Comparison of ENCODE assay signal across 8 cellular contexts in the genomic region with DNA sequence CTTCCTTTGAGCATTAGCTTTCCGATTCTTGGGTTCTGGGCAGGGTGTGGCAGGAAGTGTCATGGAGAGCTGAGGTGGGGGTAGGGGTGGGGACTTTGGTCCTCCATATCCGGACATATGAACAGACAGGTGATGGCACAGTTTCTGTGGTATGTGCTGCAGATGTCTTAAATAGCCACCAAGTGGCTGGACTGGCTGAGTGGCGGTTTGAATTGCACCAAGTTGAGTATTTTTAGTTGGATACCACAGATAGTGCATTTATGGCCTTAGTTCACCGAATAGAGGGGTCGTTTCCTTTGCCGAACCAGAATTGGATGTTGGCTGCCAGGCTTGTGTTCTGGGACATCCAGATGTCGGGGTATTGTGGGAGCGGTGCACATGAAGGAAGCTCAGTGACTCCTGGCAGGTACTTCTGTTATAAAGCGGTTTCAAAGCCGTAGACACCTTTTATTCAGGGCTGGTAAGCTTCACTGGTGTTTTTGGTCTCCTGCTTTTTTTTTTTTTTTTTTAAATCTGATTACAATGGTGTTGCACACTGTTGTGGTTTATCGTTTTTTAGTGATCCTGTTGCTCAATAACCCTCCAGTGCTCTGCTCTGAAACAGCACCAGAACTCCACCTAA. TPM values are rescaled to one million over a fixed set of nuclear protein-coding genes. Genes with fewer than 3 reads are reported as not detected.
DNase-seq lines count a peak whose midpoint lies in the region; ATAC-seq and TF ChIP-seq lines count a peak whose summit lies in the region.

No MANE protein-coding gene starts in this region.

- WGBS in trophoblast cell (ENCODE audit: extremely low coverage, insufficient coverage, insufficient read length), result no CpG with 5 or more reads among the region's 11 CpGs
- 88 to 95% (median 92%) methylated on average over 11 of the region's 11 CpGs for WGBS in ovary, 3 donors

- no peak overlapping the region for H3K23ac ChIP-seq in trophoblast cell (ENCODE audit: low read length)

- no peak overlapping the region for H3K4ac ChIP-seq in trophoblast cell (ENCODE audit: low read depth, low read length)

- no peak overlapping the region for H4K12ac ChIP-seq in trophoblast cell (ENCODE audit: low read depth, low read length)

- H3K27me3 ChIP-seq in trophoblast cell (ENCODE audit: insufficient read depth, low read length) (no peaks in the 10 kb centered on the region), ovary (no peaks in the 10 kb centered on the region)

- H3K4me3 Mint-ChIP-seq in activated naive CD4-positive, alpha-beta T cell treated with anti-CD3 and anti-CD28 coated beads, Interleukin-2, amount 50 U/mL, for 24 hours, result peak overlapping the region; percentile 91

- no peak overlapping the region for H2BK5ac ChIP-seq in trophoblast cell (ENCODE audit: low read depth, low read length, poor library complexity)

- H3K79me1 ChIP-seq in trophoblast cell (ENCODE audit: low read length), result no peaks in the 10 kb centered on the region

- H3K9me3 ChIP-seq in trophoblast cell (ENCODE audit: insufficient read depth, low read depth, low read length) (no peaks in the 10 kb centered on the region), ovary (no peaks in the 10 kb centered on the region)

- H3K27me3 Mint-ChIP-seq in activated naive CD4-positive, alpha-beta T cell treated with anti-CD3 and anti-CD28 coated beads, Interleukin-2, amount 50 U/mL, for 24 hours, result no peaks in the 10 kb centered on the region

- H2AFZ ChIP-seq in trophoblast cell (ENCODE audit: insufficient read depth, low read length, poor library complexity), result no peak overlapping the region

- TF ChIP-seq CTCF in GM10266 (IDR thresholded peaks at IDR 0.05; ENCODE audit: control insufficient read depth, insufficient read depth, low read depth, missing control alignments), result no peak
- no peak for TF ChIP-seq CTCF in ovary (IDR thresholded peaks at IDR 0.05)

- H3K9ac ChIP-seq in trophoblast cell (ENCODE audit: low read length), result no peak overlapping the region

- intact Hi-C loops in ovary (cut with DNase I), result no loop called here

- no peak overlapping the region for H3K14ac ChIP-seq in trophoblast cell (ENCODE audit: low read length)

- H3K4me3 ChIP-seq in trophoblast cell (ENCODE audit: low read depth, low read length) (no peak overlapping the region), ovary (no peak overlapping the region)

- H3K36me3 Mint-ChIP-seq in activated naive CD4-positive, alpha-beta T cell treated with anti-CD3 and anti-CD28 coated beads, Interleukin-2, amount 50 U/mL, for 24 hours, result peaks cover 16% of the 10 kb centered on the region

- no peak overlapping the region for H3K18ac ChIP-seq in trophoblast cell (ENCODE audit: low read length)

- no peaks in the 10 kb centered on the region for H3K79me2 ChIP-seq in trophoblast cell (ENCODE audit: control insufficient read depth, insufficient read depth, low read length, poor library complexity)

- H4K8ac ChIP-seq in trophoblast cell (ENCODE audit: low read depth, low read length), result no peak overlapping the region

- no peak overlapping the region for H4K91ac ChIP-seq in trophoblast cell (ENCODE audit: low read depth, low read length)

- no peak overlapping the region for H2BK12ac ChIP-seq in trophoblast cell (ENCODE audit: low read length)

- H3K27ac Mint-ChIP-seq in activated naive CD4-positive, alpha-beta T cell treated with anti-CD3 and anti-CD28 coated beads, Interleukin-2, amount 50 U/mL, for 24 hours, result peak overlapping the region; percentile 100

- TF ChIP-seq POLR2A in ovary (IDR thresholded peaks at IDR 0.05), result no peak

- H3K9me3 Mint-ChIP-seq in activated naive CD4-positive, alpha-beta T cell treated with anti-CD3 and anti-CD28 coated beads, Interleukin-2, amount 50 U/mL, for 24 hours, result no peaks in the 10 kb centered on the region

- H3K27ac ChIP-seq in trophoblast cell (ENCODE audit: low read depth, low read length), result no peak overlapping the region
- no peak overlapping the region for H3K27ac ChIP-seq in ovary

- peak; percentile 64 for DNase-seq in GM10266 (ENCODE audit: extremely low spot score)
- DNase-seq in NCI-H526 treated with DMSO at 0.1 percent for 48 hours (lab: John Stamatoyannopoulos, UW), result no peak
- no peak for DNase-seq in trophoblast cell
- DNase-seq in NCI-H446 (lab: John Stamatoyannopoulos, UW), result no peak
- no peak for DNase-seq in ovary

- H2BK120ac ChIP-seq in trophoblast cell (ENCODE audit: insufficient read depth, low read length, poor library complexity), result no peak overlapping the region

- peaks cover 94% of the 10 kb centered on the region for H3K4me1 Mint-ChIP-seq in activated naive CD4-positive, alpha-beta T cell treated with anti-CD3 and anti-CD28 coated beads, Interleukin-2, amount 50 U/mL, for 24 hours

- no peak overlapping the region for H2AK5ac ChIP-seq in trophoblast cell (ENCODE audit: low read length)

- H3K4me2 ChIP-seq in trophoblast cell (ENCODE audit: low read length), result no peak overlapping the region

- H3K36me3 ChIP-seq in trophoblast cell (ENCODE audit: control insufficient read depth in 1 of 2, insufficient read depth in 2 of 2, low read length in 2 of 2) (no peaks in the 10 kb centered on the region), ovary (no peaks in the 10 kb centered on the region)

- H3K4me1 ChIP-seq in trophoblast cell (ENCODE audit: control insufficient read depth in 1 of 2, insufficient read depth in 2 of 2, low read length in 2 of 2) (peaks cover 13 to 22% of the 10 kb centered on the region in 2 experiments), ovary (ENCODE audit: insufficient read depth) (peaks cover 3% of the 10 kb centered on the region)

- no peak for TF ChIP-seq EP300 in ovary (IDR thresholded peaks at IDR 0.05)

- ATAC-seq in GM21360 (IDR thresholded peaks at IDR 0.05; ENCODE audit: unreplicated experiment), result peak; percentile 53
- peak; percentile 58 for ATAC-seq in HG03571 (IDR thresholded peaks at IDR 0.05; ENCODE audit: unreplicated experiment)

RNA-seq across cellular contexts. Expression of a gene that starts 15.1 kb away (rescaled TPM):
- polyA plus RNA-seq in trophoblast cell (2013), result 58.8 and 59.8 TPM in 2 replicates
- 10 to 100 TPM in 1 of 7 donors, 1 to 10 TPM in 6; 1.4 to 14.6 (median 4.5) TPM for total RNA-seq in ovary
- polyA plus RNA-seq in ovary, result 10 to 100 TPM in 1 of 2 donors, 1 to 10 TPM in 1; 5.0 to 12.0 TPM
